In genomic region chr7:150399861-150400778, GRCh38 we compare ENCODE assay signal across 10 cellular contexts. TPM values are rescaled to one million over a fixed set of nuclear protein-coding genes. Genes with fewer than 3 reads are reported as not detected.
DNase-seq lines count a peak whose midpoint lies in the region; ATAC-seq and TF ChIP-seq lines count a peak whose summit lies in the region.
"Had no signal": no experiment of that assay in that cellular context is flagged by ENCODE, and none has a peak within 500 bp of the region (broad histone marks: within the 10 kb centered on the region; RNA-seq: fewer than 3 reads in every experiment).

No MANE protein-coding gene starts in this region.

- H3K4me3 Mint-ChIP-seq in IgD-negative memory B cell (peak overlapping the region in 1 of 4 donors; percentile 35), MCF 10A (ENCODE audit: unreplicated experiment) (no peak overlapping the region), nephron progenitor cell (peak overlapping the region; percentile 54), CD14-positive monocyte (no peak overlapping the region)

- CTCF ChIA-PET in MCF 10A (lab: Yijun Ruan, JAX) = interaction anchor here (0.6 to 2.3 kb wide), 3 partner anchors 31 to 45 kb away, joined by 3 to 6 read pairs (median 3); no protein-coding TSS in a partner anchor

- H3K27ac Mint-ChIP-seq in IgD-negative memory B cell = peak overlapping the region in 2 of 3 donors; percentile 58 to 78
- H3K27ac Mint-ChIP-seq in MCF 10A (ENCODE audit: low read depth, unreplicated experiment) = peak overlapping the region; percentile 54
- peak overlapping the region; percentile 32 for H3K27ac Mint-ChIP-seq in nephron progenitor cell
- peak overlapping the region in 1 of 7 donors; percentile 1 for H3K27ac Mint-ChIP-seq in CD14-positive monocyte

- no TSS peak for BruUV-seq in MCF 10A (replicated peaks; lab: Mats Ljungman, UMichigan)

- POLR2A ChIA-PET in MCF 10A (lab: Yijun Ruan, JAX) = interaction anchor here (0.7 to 2.1 kb wide), 4 partner anchors 8 to 34 kb away, joined by 3 to 9 read pairs (median 4); no protein-coding TSS in a partner anchor

- intact Hi-C loops in MCF 10A (cut with micrococcal nuclease) (loop anchor here (1.0 kb wide), 2 partner anchors 20 to 32 kb away; partner anchors contain the start of gene REPIN1), CD14-positive monocyte (cut with micrococcal nuclease) (loop anchor here in 1 of 2 donors (10.0 kb wide), 1 partner anchor 55 kb away; the partner anchor contains the start of gene RARRES2)

- H3K9me3 Mint-ChIP-seq in IgD-negative memory B cell (no peaks in the 10 kb centered on the region), MCF 10A (ENCODE audit: unreplicated experiment) (no peaks in the 10 kb centered on the region), nephron progenitor cell (no peaks in the 10 kb centered on the region), CD14-positive monocyte (peaks cover 0 to 3% (median 0%) of the 10 kb centered on the region in 7 donors)

- H3K4me1 Mint-ChIP-seq in IgD-negative memory B cell (peaks cover 7 to 16% (median 11%) of the 10 kb centered on the region in 3 donors), MCF 10A (ENCODE audit: insufficient read depth, unreplicated experiment) (peaks cover 18% of the 10 kb centered on the region), nephron progenitor cell (peaks cover 79% of the 10 kb centered on the region), CD14-positive monocyte (peaks cover 11% of the 10 kb centered on the region)

- H3K27me3 Mint-ChIP-seq in IgD-negative memory B cell = no peaks in the 10 kb centered on the region
- H3K27me3 Mint-ChIP-seq in MCF 10A (ENCODE audit: insufficient read depth, unreplicated experiment) = no peaks in the 10 kb centered on the region
- H3K27me3 Mint-ChIP-seq in nephron progenitor cell (ENCODE audit: low read depth, poor library complexity) = no peaks in the 10 kb centered on the region
- peaks cover 0 to 3% (median 2%) of the 10 kb centered on the region in 3 donors for H3K27me3 Mint-ChIP-seq in CD14-positive monocyte (ENCODE audit: low read depth in 3 of 3)

- TF ChIP-seq CTCF in MCF 10A (IDR thresholded peaks at IDR 0.05; ENCODE audit: unreplicated experiment) (no peak), nephron progenitor cell (IDR thresholded peaks at IDR 0.05) (no peak), CD14-positive monocyte (IDR thresholded peaks at IDR 0.05) (no peak)

- DNase-seq in EL (peak; percentile 56), MCF 10A (ENCODE audit: unreplicated experiment) (peak; percentile 70), nephron progenitor cell (no peak), CD14-positive monocyte (ENCODE audit: low spot score) (no peak), epidermal melanocyte (ENCODE audit: insufficient read length, low spot score) (no peak)
- no peak for DNase-seq in stimulated activated naive CD4-positive, alpha-beta T cell (lab: John Stamatoyannopoulos, UW)
- DNase-seq: activated CD4-positive, alpha-beta T cell treated with anti-CD3 and anti-CD28 coated beads for 48 hours; DMS79 treated with DMSO at 0.1 percent for 48 hours had no signal

- no peak for ATAC-seq in HG03342 (IDR thresholded peaks at IDR 0.05; ENCODE audit: unreplicated experiment)

- H3K36me3 Mint-ChIP-seq in IgD-negative memory B cell = peaks cover 4% of the 10 kb centered on the region
- H3K36me3 Mint-ChIP-seq in MCF 10A (ENCODE audit: insufficient read depth, unreplicated experiment) = peaks cover 9% of the 10 kb centered on the region
- H3K36me3 Mint-ChIP-seq in nephron progenitor cell (ENCODE audit: low read depth) = peaks cover 19% of the 10 kb centered on the region
- peaks cover 28% of the 10 kb centered on the region in 2 donors for H3K36me3 Mint-ChIP-seq in CD14-positive monocyte

RNA-seq across cellular contexts. Expression of gene ZNF775, which starts 21.0 kb away (rescaled TPM):
- 5.1 TPM for polyA plus RNA-seq in IgD-negative memory B cell
- total RNA-seq in MCF 10A (2022) = 1.7 and 2.0 TPM in 2 replicates
- polyA plus RNA-seq in CD14-positive monocyte = 1 to 10 TPM; 1.3 to 2.7 TPM

RNA-seq across cellular contexts. Expression of gene REPIN1, which starts 31.5 kb away (rescaled TPM):
- 118 TPM for polyA plus RNA-seq in IgD-negative memory B cell
- 80.8 and 83.0 TPM in 2 replicates for total RNA-seq in MCF 10A (2022)
- polyA plus RNA-seq in CD14-positive monocyte = 10 to 100 TPM; 32.7 to 39.0 TPM

RNA-seq across cellular contexts. Expression of gene GIMAP8, which starts 50.3 kb away (rescaled TPM):
- polyA plus RNA-seq in IgD-negative memory B cell = 1.4 TPM
- not detected in 2 replicates for total RNA-seq in MCF 10A (2022)
- polyA plus RNA-seq in CD14-positive monocyte = 10 to 100 TPM; 12.0 to 22.5 TPM

RNA-seq across cellular contexts. Expression of gene RARRES2, which starts 58.7 kb away (rescaled TPM):
- polyA plus RNA-seq in IgD-negative memory B cell (not detected), CD14-positive monocyte (not detected)
- total RNA-seq in MCF 10A (2022) = not detected in 2 replicates

Comparison
In these comparisons a context has a peak if more than half of its experiments do, and no peak if none do; other contexts are left out.
1. DNase-seq: peak in EL (single experiment) and MCF 10A (single experiment); none in nephron progenitor cell (single experiment), CD14-positive monocyte (single experiment), epidermal melanocyte (single experiment) and stimulated activated naive CD4-positive, alpha-beta T cell (0 of 6).